ENCODE assay signal across 9 cellular contexts in the genomic region with DNA sequence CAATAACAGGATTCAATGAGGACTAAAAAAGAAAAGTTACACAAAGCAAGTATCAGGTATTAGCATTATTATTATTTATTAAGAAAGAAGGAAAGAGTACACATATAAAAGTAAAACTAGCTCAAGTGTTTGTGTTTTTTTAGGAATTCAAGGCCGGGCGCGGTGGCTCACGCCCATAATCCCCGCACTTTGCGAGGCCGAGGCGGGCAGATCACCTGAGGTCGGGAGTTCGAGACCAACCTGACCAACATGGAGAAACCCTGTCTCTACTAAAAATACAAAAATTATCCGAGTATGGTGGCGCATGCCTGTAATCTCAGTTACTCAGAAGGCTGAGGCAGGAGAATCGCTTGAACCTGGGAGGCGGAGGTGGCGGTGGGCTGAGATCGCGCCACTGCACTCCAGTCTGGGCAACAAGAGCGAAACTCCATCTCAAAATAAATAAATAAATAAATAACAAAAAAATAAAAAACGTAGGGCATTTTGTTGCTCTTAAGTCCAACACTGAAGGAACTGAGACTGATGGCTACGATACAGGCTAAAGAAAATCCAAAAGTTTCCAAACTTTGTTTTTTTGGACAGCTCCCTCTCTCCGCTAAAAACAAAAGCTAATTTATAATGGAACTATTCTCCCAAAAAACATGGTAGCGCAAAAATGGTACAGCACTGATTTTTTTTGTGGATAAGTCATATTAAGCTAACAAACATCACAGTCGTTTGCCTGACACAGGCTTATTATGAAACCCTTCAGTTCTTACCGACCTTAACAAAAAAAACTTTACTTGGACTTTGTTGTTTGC. TPM values are rescaled to one million over a fixed set of nuclear protein-coding genes. Genes with fewer than 3 reads are reported as not detected.
DNase-seq lines count a peak whose midpoint lies in the region; ATAC-seq and TF ChIP-seq lines count a peak whose summit lies in the region.
"Had no signal": no experiment of that assay in that cellular context is flagged by ENCODE, and none has a peak within 500 bp of the region (broad histone marks: within the 10 kb centered on the region; RNA-seq: fewer than 3 reads in every experiment).

No MANE protein-coding gene starts in this region.

- H3K9me3 ChIP-seq in skeletal muscle tissue (ENCODE audit: control insufficient read depth in 3 of 3, low read length in 3 of 3), result no peaks in the 10 kb centered on the region

- peaks cover 2% of the 10 kb centered on the region; the same call in 1 of the 2 replicates for H3K36me3 ChIP-seq in GM23338 (ENCODE audit: insufficient read depth)
- no peaks in the 10 kb centered on the region for H3K36me3 ChIP-seq in skeletal muscle tissue (ENCODE audit: control insufficient read depth in 3 of 3, insufficient read depth in 3 of 3, low read length in 3 of 3)

- no peak overlapping the region for H3K27ac ChIP-seq in GM23338 (ENCODE audit: low read depth)
- H3K27ac ChIP-seq in VCaP, result peak overlapping the region; percentile 92
- H3K27ac ChIP-seq in skeletal muscle tissue (ENCODE audit: low read depth, low read length), result no peak overlapping the region

- TF ChIP-seq CTCF in GM23338 (conservative IDR thresholded peaks at IDR 0.05; ENCODE audit: low read depth in 2 of 2) (no peak), VCaP (conservative IDR thresholded peaks at IDR 0.05) (no peak), fibroblast of villous mesenchyme (IDR thresholded peaks at IDR 0.05; ENCODE audit: insufficient read depth, low read depth, low read length) (no peak)

- peak overlapping the region in 2 of 3 donors; percentile 94 to 96 for H3K9ac ChIP-seq in skeletal muscle tissue (ENCODE audit: low read depth in 1 of 3, low read length in 3 of 3)

- H3F3A ChIP-seq in GM23338 (replicated peaks; ENCODE audit: low read depth), result no peaks in the 10 kb centered on the region; the same call in 1 of the 2 replicates

- no peaks in the 10 kb centered on the region for H3K27me3 ChIP-seq in GM23338 (ENCODE audit: insufficient read depth)
- no peaks in the 10 kb centered on the region for H3K27me3 ChIP-seq in skeletal muscle tissue (ENCODE audit: control insufficient read depth in 3 of 3, insufficient read depth in 3 of 3, low read length in 3 of 3)

- H3K27ac Mint-ChIP-seq in GM23338, result no peak overlapping the region

- H2AFZ ChIP-seq in GM23338, result no peak overlapping the region

- peaks cover 2% of the 10 kb centered on the region for H3K27me3 Mint-ChIP-seq in GM23338 (ENCODE audit: insufficient read depth, low read depth, poor library complexity)

- no peaks in the 10 kb centered on the region; the same call in 2 of the 3 replicates for H3K9me3 Mint-ChIP-seq in GM23338

- no peak for DNase-seq in GM23338 (ENCODE audit: low spot score)
- DNase-seq in fibroblast of villous mesenchyme (ENCODE audit: low read depth), result no peak
- DNase-seq in KBM-7, result no peak
- no peak for DNase-seq in SIG-M5 (lab: John Stamatoyannopoulos, UW)
- no peak for DNase-seq in ecto neural progenitor cell (ENCODE audit: low spot score)
- DNase-seq: NCI-H1417 treated with DMSO at 0.1 percent for 48 hours had no signal

- H3K4me1 ChIP-seq in GM23338 (ENCODE audit: insufficient read depth) (peaks cover 28% of the 10 kb centered on the region), skeletal muscle tissue (ENCODE audit: control insufficient read depth in 3 of 3, insufficient read depth in 3 of 3, low read length in 3 of 3) (peaks cover 7 to 26% (median 19%) of the 10 kb centered on the region in 3 donors)

- peak overlapping the region; percentile 100 for H3K4me3 Mint-ChIP-seq in GM23338

- H3K4me3 ChIP-seq in GM23338 (peak overlapping the region; percentile 91), fibroblast of villous mesenchyme (ENCODE audit: low read depth, low read length) (peak overlapping the region; percentile 99), skeletal muscle tissue (ENCODE audit: low read length in 3 of 3) (peak overlapping the region in 2 of 3 donors; percentile 83 to 98)

- H3K4me2 ChIP-seq in GM23338, result peak overlapping the region; percentile 93

- H3K79me2 ChIP-seq in GM23338 (replicated peaks; ENCODE audit: insufficient read depth), result peaks cover 87% of the 10 kb centered on the region

- no peaks in the 10 kb centered on the region for H3K36me3 Mint-ChIP-seq in GM23338 (ENCODE audit: low read depth)

- H4K20me1 ChIP-seq in GM23338 (replicated peaks; ENCODE audit: insufficient read depth), result peaks cover 11% of the 10 kb centered on the region; the same call in 1 of the 2 replicates

- in situ Hi-C loops in KBM-7 (cut with MboI; ENCODE audit: low pct_unique_long_range_greater_than_20kb, low sequenced_read_pairs), result no loop called here

- no peak for ATAC-seq in GM23338
- ATAC-seq in HG02973 (IDR thresholded peaks at IDR 0.05; ENCODE audit: unreplicated experiment), result no peak

- peaks cover 20% of the 10 kb centered on the region for H3K4me1 Mint-ChIP-seq in GM23338

- H3K9me2 ChIP-seq in GM23338 (ENCODE audit: insufficient read depth), result no peaks in the 10 kb centered on the region

TF ChIP-seq in GM23338, 12 proteins besides CTCF, POLR2A, EP300 and RAD21 (continues in another document):
- TF ChIP-seq EZH2 (IDR thresholded peaks at IDR 0.05; ENCODE audit: low read depth, unreplicated experiment), result no peak
- TF ChIP-seq, protein P1, sequence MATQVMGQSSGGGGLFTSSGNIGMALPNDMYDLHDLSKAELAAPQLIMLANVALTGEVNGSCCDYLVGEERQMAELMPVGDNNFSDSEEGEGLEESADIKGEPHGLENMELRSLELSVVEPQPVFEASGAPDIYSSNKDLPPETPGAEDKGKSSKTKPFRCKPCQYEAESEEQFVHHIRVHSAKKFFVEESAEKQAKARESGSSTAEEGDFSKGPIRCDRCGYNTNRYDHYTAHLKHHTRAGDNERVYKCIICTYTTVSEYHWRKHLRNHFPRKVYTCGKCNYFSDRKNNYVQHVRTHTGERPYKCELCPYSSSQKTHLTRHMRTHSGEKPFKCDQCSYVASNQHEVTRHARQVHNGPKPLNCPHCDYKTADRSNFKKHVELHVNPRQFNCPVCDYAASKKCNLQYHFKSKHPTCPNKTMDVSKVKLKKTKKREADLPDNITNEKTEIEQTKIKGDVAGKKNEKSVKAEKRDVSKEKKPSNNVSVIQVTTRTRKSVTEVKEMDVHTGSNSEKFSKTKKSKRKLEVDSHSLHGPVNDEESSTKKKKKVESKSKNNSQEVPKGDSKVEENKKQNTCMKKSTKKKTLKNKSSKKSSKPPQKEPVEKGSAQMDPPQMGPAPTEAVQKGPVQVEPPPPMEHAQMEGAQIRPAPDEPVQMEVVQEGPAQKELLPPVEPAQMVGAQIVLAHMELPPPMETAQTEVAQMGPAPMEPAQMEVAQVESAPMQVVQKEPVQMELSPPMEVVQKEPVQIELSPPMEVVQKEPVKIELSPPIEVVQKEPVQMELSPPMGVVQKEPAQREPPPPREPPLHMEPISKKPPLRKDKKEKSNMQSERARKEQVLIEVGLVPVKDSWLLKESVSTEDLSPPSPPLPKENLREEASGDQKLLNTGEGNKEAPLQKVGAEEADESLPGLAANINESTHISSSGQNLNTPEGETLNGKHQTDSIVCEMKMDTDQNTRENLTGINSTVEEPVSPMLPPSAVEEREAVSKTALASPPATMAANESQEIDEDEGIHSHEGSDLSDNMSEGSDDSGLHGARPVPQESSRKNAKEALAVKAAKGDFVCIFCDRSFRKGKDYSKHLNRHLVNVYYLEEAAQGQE (IDR thresholded peaks at IDR 0.05; ENCODE audit: unreplicated experiment), result no peak
- TF ChIP-seq NANOG (IDR thresholded peaks at IDR 0.05; ENCODE audit: borderline replicate concordance), result no peak
- TF ChIP-seq CREB1 (CRISPR knock-in tag; IDR thresholded peaks at IDR 0.05; ENCODE audit: low read depth), result no peak
- TF ChIP-seq STAT1 (IDR thresholded peaks at IDR 0.05; ENCODE audit: unreplicated experiment), result no peak
- no peak for TF ChIP-seq EZH2phosphoT487 (IDR thresholded peaks at IDR 0.05; ENCODE audit: unreplicated experiment)
- no peak for TF ChIP-seq ZNF331 (CRISPR knock-in tag; IDR thresholded peaks at IDR 0.05; ENCODE audit: low read depth)
- TF ChIP-seq, protein P2, sequence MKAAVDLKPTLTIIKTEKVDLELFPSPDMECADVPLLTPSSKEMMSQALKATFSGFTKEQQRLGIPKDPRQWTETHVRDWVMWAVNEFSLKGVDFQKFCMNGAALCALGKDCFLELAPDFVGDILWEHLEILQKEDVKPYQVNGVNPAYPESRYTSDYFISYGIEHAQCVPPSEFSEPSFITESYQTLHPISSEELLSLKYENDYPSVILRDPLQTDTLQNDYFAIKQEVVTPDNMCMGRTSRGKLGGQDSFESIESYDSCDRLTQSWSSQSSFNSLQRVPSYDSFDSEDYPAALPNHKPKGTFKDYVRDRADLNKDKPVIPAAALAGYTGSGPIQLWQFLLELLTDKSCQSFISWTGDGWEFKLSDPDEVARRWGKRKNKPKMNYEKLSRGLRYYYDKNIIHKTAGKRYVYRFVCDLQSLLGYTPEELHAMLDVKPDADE (IDR thresholded peaks at IDR 0.05), result no peak
- no peak for TF ChIP-seq ZNF114 (CRISPR knock-in tag; IDR thresholded peaks at IDR 0.05)
- TF ChIP-seq POLR2AphosphoS5 (IDR thresholded peaks at IDR 0.05; ENCODE audit: low read depth), result no peak
- TF ChIP-seq JUNB (IDR thresholded peaks at IDR 0.05; ENCODE audit: unreplicated experiment), result no peak

RNA-seq across cellular contexts. Expression of a gene that starts 1.7 kb away (rescaled TPM):
- 45.5 and 66.2 TPM in 2 replicates for total RNA-seq in GM23338 (2014; rRNA removed; shearing (Covaris generic))
- 20.1 and 27.2 TPM in 2 replicates for polyA plus RNA-seq in GM23338 (2016; fragmentation: Nextera tagmentation; extraction: Ambion mirVana)
- total RNA-seq in fibroblast of villous mesenchyme (43.5 and 56.6 TPM in 2 replicates), skeletal muscle tissue (44.9 TPM)
